ENCODE assay signal across 15 cellular contexts in genomic region chrX:149758715-149759078, GRCh38. TPM values are rescaled to one million over a fixed set of nuclear protein-coding genes. Genes with fewer than 3 reads are reported as not detected.
A peak's percentile ranks its signal among the peaks of the same experiment; 100 is the strongest.
DNase-seq lines count a peak whose midpoint lies in the region; ATAC-seq and TF ChIP-seq lines count a peak whose summit lies in the region.
"Not testable (repeated sequence)": the region's sequence is repeated elsewhere in the genome, so short reads cannot be mapped to it uniquely, and the experiment has no call there.
"Had no signal": no experiment of that assay in that cellular context is flagged by ENCODE, and none has a peak within 500 bp of the region (broad histone marks: within the 10 kb centered on the region; RNA-seq: fewer than 3 reads in every experiment).

No MANE protein-coding gene starts in this region.

- not testable (repeated sequence) for H3K4me3 ChIP-seq in colonic mucosa, right lobe of liver, sigmoid colon

- H3K9me3 ChIP-seq in colonic mucosa, right lobe of liver, sigmoid colon: not testable (repeated sequence)

- TF ChIP-seq CTCF in colonic mucosa (IDR thresholded peaks at IDR 0.05); right lobe of liver (IDR thresholded peaks at IDR 0.05); sigmoid colon (IDR thresholded peaks at IDR 0.05): not testable (repeated sequence)

- not testable (repeated sequence) for H3K4me3 Mint-ChIP-seq in activated T-cell treated with anti-CD3 and anti-CD28 coated beads, Interleukin-2, amount 50 U/mL, for 24 hours

- H3K27ac ChIP-seq in colonic mucosa, right lobe of liver, sigmoid colon: not testable (repeated sequence)

- not testable (repeated sequence) for H3K4me1 ChIP-seq in colonic mucosa, right lobe of liver, sigmoid colon

- not testable (repeated sequence) for TF ChIP-seq EP300 in sigmoid colon (IDR thresholded peaks at IDR 0.05)

- not testable (repeated sequence) for ATAC-seq in Right ventricle myocardium inferior, right lobe of liver

- H3K4me1 Mint-ChIP-seq in activated T-cell treated with anti-CD3 and anti-CD28 coated beads, Interleukin-2, amount 50 U/mL, for 24 hours (ENCODE audit: low read depth) = not testable (repeated sequence)

- H3K27me3 ChIP-seq in colonic mucosa, right lobe of liver, sigmoid colon: not testable (repeated sequence)

- intact Hi-C loops in colonic mucosa (cut with DNase I); Right ventricle myocardium inferior (cut with DNase I); right lobe of liver (cut with DNase I); posterior vena cava (cut with DNase I); sigmoid colon (cut with DNase I): not testable (repeated sequence)

- not testable (repeated sequence) for H3K36me3 Mint-ChIP-seq in activated T-cell treated with anti-CD3 and anti-CD28 coated beads, Interleukin-2, amount 50 U/mL, for 24 hours (ENCODE audit: low read depth)

- peaks cover 35% of the 10 kb centered on the region for H3K27me3 Mint-ChIP-seq in activated T-cell treated with anti-CD3 and anti-CD28 coated beads, Interleukin-2, amount 50 U/mL, for 24 hours

- not testable (repeated sequence) for H3K36me3 ChIP-seq in colonic mucosa, right lobe of liver, sigmoid colon

- not testable (repeated sequence) for H3K27ac Mint-ChIP-seq in activated T-cell treated with anti-CD3 and anti-CD28 coated beads, Interleukin-2, amount 50 U/mL, for 24 hours

- WGBS in right lobe of liver (ENCODE audit: insufficient coverage, low coverage, low lambda C conversion rate, missing lambda C conversion rate) = 40% methylated on average over 1 of the region's 17 CpGs
- 91 to 96% methylated on average over 16 of the region's 17 CpGs for WGBS in sigmoid colon, 2 donors

- peak; percentile 16 for DNase-seq in activated T-cell treated with anti-CD3 and anti-CD28 coated beads, Interleukin-2, amount 50 U/mL, for 24 hours
- peak; percentile 7 for DNase-seq in colonic mucosa
- DNase-seq in Right ventricle myocardium inferior (ENCODE audit: missing footprints) = peak; percentile 59
- DNase-seq in right lobe of liver = peak in 2 of 3 donors; percentile 14 to 43
- peak; percentile 82 for DNase-seq in posterior vena cava (ENCODE audit: low spot score)
- peak; percentile 57 for DNase-seq in sigmoid colon

- H3K9me3 Mint-ChIP-seq in activated T-cell treated with anti-CD3 and anti-CD28 coated beads, Interleukin-2, amount 50 U/mL, for 24 hours = not testable (repeated sequence)

- not testable (repeated sequence) for H3K9ac ChIP-seq in colonic mucosa (ENCODE audit: low read depth in 2 of 2, low read length in 2 of 2)

- not testable (repeated sequence) for TF ChIP-seq POLR2A in right lobe of liver (IDR thresholded peaks at IDR 0.05); sigmoid colon (IDR thresholded peaks at IDR 0.05)

RNA-seq across cellular contexts. Expression of gene HSFX1, which starts 15.2 kb away (rescaled TPM):
- 1 to 10 TPM in 1 of 2 donors, under 1 TPM in 1; 0.74 to 2.0 TPM for total RNA-seq in colonic mucosa
- total RNA-seq in Right ventricle myocardium inferior = 1.7 TPM
- total RNA-seq in right lobe of liver = 1 to 10 TPM in 1 of 6 experiments, under 1 TPM in 4, not detected in 1; 0.25 to 1.1 (median 0.70) TPM
- total RNA-seq in posterior vena cava = 1 to 10 TPM; 1.0 to 1.4 TPM
- total RNA-seq in sigmoid colon = 1 to 10 TPM in 2 of 4 donors, under 1 TPM in 2; 0.83 to 1.3 (median 1.0) TPM
- under 1 TPM in 1 of 3 donors, not detected in 2; 0.71 TPM for polyA plus RNA-seq in sigmoid colon
- polyA plus RNA-seq: CD14-positive monocyte; CD4-positive, alpha-beta memory T cell had no signal

RNA-seq across cellular contexts. Expression of gene MAGEA9, which starts 23.0 kb away (rescaled TPM):
- total RNA-seq in colonic mucosa (not detected), Right ventricle myocardium inferior (not detected), right lobe of liver (not detected), posterior vena cava (not detected), sigmoid colon (not detected)
- not detected for polyA plus RNA-seq in sigmoid colon
- total RNA-seq: A673; CD4-positive, alpha-beta memory T cell; CD4-positive, CD25-positive, alpha-beta regulatory T cell; CD8-positive, alpha-beta memory T cell; Daoy; G401; GM12878 had no signal
- polyA plus RNA-seq: AG04450; CD14-positive monocyte; CD4-positive, alpha-beta memory T cell; CD4-positive, CD25-positive, alpha-beta regulatory T cell; CD8-positive, alpha-beta memory T cell; GM12878 had no signal

RNA-seq across cellular contexts. Expression of gene MAGEA11, which starts 46.8 kb away (rescaled TPM):
- total RNA-seq in colonic mucosa (not detected), Right ventricle myocardium inferior (not detected), right lobe of liver (not detected), posterior vena cava (not detected), sigmoid colon (not detected)
- not detected for polyA plus RNA-seq in sigmoid colon
- total RNA-seq: A673; CD4-positive, alpha-beta memory T cell; CD4-positive, CD25-positive, alpha-beta regulatory T cell; CD8-positive, alpha-beta memory T cell; G401; GM12878 had no signal
- polyA plus RNA-seq: AG04450; CD14-positive monocyte; CD4-positive, alpha-beta memory T cell; CD4-positive, CD25-positive, alpha-beta regulatory T cell; CD8-positive, alpha-beta memory T cell had no signal

Comparison
In these comparisons a context has a peak if more than half of its experiments do, and no peak if none do; other contexts are left out.
1. DNase-seq: peak in every context shown above with its lines; median percentile 82 in posterior vena cava; 59 in Right ventricle myocardium inferior; 57 in sigmoid colon; 28 in right lobe of liver; 16 in activated T-cell treated with anti-CD3 and anti-CD28 coated beads, Interleukin-2, amount 50 U/mL, for 24 hours; 7 in colonic mucosa.